8 cellular contexts compared by ENCODE assay signal in genomic region chr5:131747180-131748105, GRCh38. TPM values are rescaled to one million over a fixed set of nuclear protein-coding genes. Genes with fewer than 3 reads are reported as not detected.
DNase-seq lines count a peak whose midpoint lies in the region; TF ChIP-seq lines count a peak whose summit lies in the region.

No MANE protein-coding gene starts in this region.

- H3K23ac ChIP-seq in trophoblast cell (ENCODE audit: low read length), result no peak overlapping the region

- no peak overlapping the region for H3K4me2 ChIP-seq in trophoblast cell (ENCODE audit: low read length)

- H2AK5ac ChIP-seq in trophoblast cell (ENCODE audit: low read length), result no peak overlapping the region

- no peaks in the 10 kb centered on the region for H3K79me1 ChIP-seq in trophoblast cell (ENCODE audit: low read length)

- no peak overlapping the region for H3K27ac ChIP-seq in trophoblast cell (ENCODE audit: low read depth, low read length)

- H3K18ac ChIP-seq in trophoblast cell (ENCODE audit: low read length), result no peak overlapping the region

- H3K27me3 ChIP-seq in GM06990 (replicated peaks; ENCODE audit: control insufficient read depth, insufficient read depth, low read length), result no peaks in the 10 kb centered on the region
- no peaks in the 10 kb centered on the region for H3K27me3 ChIP-seq in trophoblast cell (ENCODE audit: insufficient read depth, low read length)

- no peaks in the 10 kb centered on the region for H3K9me3 ChIP-seq in trophoblast cell (ENCODE audit: insufficient read depth, low read depth, low read length)

- no peak overlapping the region for H3K14ac ChIP-seq in trophoblast cell (ENCODE audit: low read length)

- WGBS in trophoblast cell (ENCODE audit: extremely low coverage, insufficient coverage, insufficient read length), result no CpG with 5 or more reads among the region's 6 CpGs

- H3K9ac ChIP-seq in trophoblast cell (ENCODE audit: low read length), result no peak overlapping the region

- H2BK12ac ChIP-seq in trophoblast cell (ENCODE audit: low read length), result no peak overlapping the region

- H4K91ac ChIP-seq in trophoblast cell (ENCODE audit: low read depth, low read length), result no peak overlapping the region

- H4K12ac ChIP-seq in trophoblast cell (ENCODE audit: low read depth, low read length), result no peak overlapping the region

- DNase-seq in GM06990 (ENCODE audit: extremely low read depth, insufficient read length) (peak; percentile 14), H4 (ENCODE audit: low spot score) (peak; percentile 32), NCI-H226 (peak; percentile 42), fibroblast of mammary gland (ENCODE audit: low read depth) (peak; percentile 23), NCI-H446 treated with DMSO at 0.1 percent for 48 hours (lab: John Stamatoyannopoulos, UW) (no peak), trophoblast cell (no peak), activated gamma-delta T cell (lab: John Stamatoyannopoulos, UW) (no peak), dermis blood vessel endothelial cell (no peak)

- no peak overlapping the region for H2BK120ac ChIP-seq in trophoblast cell (ENCODE audit: insufficient read depth, low read length, poor library complexity)

- H3K79me2 ChIP-seq in trophoblast cell (ENCODE audit: control insufficient read depth, insufficient read depth, low read length, poor library complexity), result no peaks in the 10 kb centered on the region

- H3K36me3 ChIP-seq in GM06990 (ENCODE audit: control insufficient read depth, insufficient read depth, low read length), result peaks cover 3% of the 10 kb centered on the region
- no peaks in the 10 kb centered on the region for H3K36me3 ChIP-seq in trophoblast cell (ENCODE audit: control insufficient read depth in 1 of 2, insufficient read depth in 2 of 2, low read length in 2 of 2)

- no peaks in the 10 kb centered on the region for H3K4me1 ChIP-seq in trophoblast cell (ENCODE audit: control insufficient read depth in 1 of 2, insufficient read depth in 2 of 2, low read length in 2 of 2)

- H2AFZ ChIP-seq in trophoblast cell (ENCODE audit: insufficient read depth, low read length, poor library complexity), result no peak overlapping the region

- H3K4ac ChIP-seq in trophoblast cell (ENCODE audit: low read depth, low read length), result no peak overlapping the region

- TF ChIP-seq CTCF in GM06990 (IDR thresholded peaks at IDR 0.05; ENCODE audit: insufficient read depth, low read length, poor library complexity, severe bottlenecking) (no peak), fibroblast of mammary gland (conservative IDR thresholded peaks at IDR 0.05; ENCODE audit: control insufficient read depth, insufficient read depth, low read depth, low read length) (no peak)

- no peak overlapping the region for H4K8ac ChIP-seq in trophoblast cell (ENCODE audit: low read depth, low read length)

- H2BK5ac ChIP-seq in trophoblast cell (ENCODE audit: low read depth, low read length, poor library complexity), result no peak overlapping the region

- H3K4me3 ChIP-seq in GM06990 (replicated peaks; ENCODE audit: low read depth, low read length), result no peak overlapping the region
- no peak overlapping the region for H3K4me3 ChIP-seq in fibroblast of mammary gland (ENCODE audit: control insufficient read depth, low read depth, low read length)
- no peak overlapping the region for H3K4me3 ChIP-seq in trophoblast cell (ENCODE audit: low read depth, low read length)

RNA-seq across cellular contexts. Expression of gene FNIP1, which starts 49.4 kb away (rescaled TPM):
- 24.1 and 29.4 TPM in 2 replicates for total RNA-seq in H4 (2014; rRNA removed; shearing (Covaris generic))
- polyA plus RNA-seq in trophoblast cell (2013), result 10.2 and 11.3 TPM in 2 replicates
- 30.2 and 37.3 TPM in 2 replicates for total RNA-seq in dermis blood vessel endothelial cell

Comparison
In these comparisons a context has a peak if more than half of its experiments do, and no peak if none do; other contexts are left out.
1. DNase-seq: peak in GM06990 (single experiment), H4 (single experiment), NCI-H226 (single experiment) and fibroblast of mammary gland (single experiment); none in NCI-H446 treated with DMSO at 0.1 percent for 48 hours (single experiment), trophoblast cell (0 of 2), activated gamma-delta T cell (single experiment) and dermis blood vessel endothelial cell (single experiment).